ENCODE assay signal across 29 cellular contexts in the genomic region with DNA sequence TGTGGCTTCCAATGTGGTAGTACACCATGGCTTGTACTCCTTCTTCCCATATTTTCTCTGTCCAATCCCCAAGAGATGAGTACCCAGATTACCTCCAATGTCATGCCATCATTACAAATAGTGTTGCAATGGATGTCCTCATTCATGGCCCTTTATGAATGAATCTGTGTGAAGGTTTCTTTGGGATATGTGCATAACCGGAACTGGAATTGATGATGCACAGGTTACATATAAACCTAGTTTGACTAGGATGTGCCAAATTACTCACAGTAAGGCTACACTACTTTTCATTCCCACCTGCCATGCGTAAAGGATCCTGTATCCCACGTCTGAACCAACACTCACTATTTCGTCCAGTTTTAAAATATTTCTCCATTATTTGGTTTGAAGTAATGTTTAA.
"Had no signal": no experiment of that assay in that cellular context is flagged by ENCODE, and none has a peak within 500 bp of the region (broad histone marks: within the 10 kb centered on the region; RNA-seq: fewer than 3 reads in every experiment).

No MANE protein-coding gene starts in this region.

- H3K27me3 Mint-ChIP-seq: activated CD4-positive, alpha-beta memory T cell treated with anti-CD3 and anti-CD28 coated beads for 36 hours; activated CD4-positive, alpha-beta T cell treated with anti-CD3 and anti-CD28 coated beads for 36 hours; activated CD4-positive, alpha-beta T cell treated with anti-CD3 and anti-CD28 coated beads, Interleukin-2, amount 10 ng/mL, durations not matched to agents 24 days and 14 days; activated CD8-positive, alpha-beta memory T cell treated with anti-CD3 and anti-CD28 coated beads, Interleukin-2, amount 10 ng/mL, durations not matched to agents 7 days and 5 days; activated naive CD4-positive, alpha-beta T cell treated with anti-CD3 and anti-CD28 coated beads, Interleukin-2, amount 50 U/mL, for 24 hours; activated naive CD8-positive, alpha-beta T cell treated with anti-CD3 and anti-CD28 coated beads for 36 hours; activated naive CD8-positive, alpha-beta T cell treated with anti-CD3 and anti-CD28 coated beads, Interleukin-2, amount 50 U/mL, for 24 hours had no signal

- DNase-seq: activated CD4-positive, alpha-beta memory T cell treated with anti-CD3 and anti-CD28 coated beads for 36 hours; activated CD4-positive, alpha-beta T cell treated with anti-CD3 and anti-CD28 coated beads for 36 hours; activated CD4-positive, alpha-beta T cell treated with anti-CD3 and anti-CD28 coated beads, Interleukin-2, amount 10 ng/mL, durations not matched to agents 24 days and 14 days; activated CD4-positive, CD25-positive, alpha-beta regulatory T cell; activated CD4-positive, CD25-positive, alpha-beta regulatory T cell treated with anti-CD3 and anti-CD28 coated beads, Interleukin-2, amount 50 U/mL, for 72 hours; activated CD8-positive, alpha-beta memory T cell treated with anti-CD3 and anti-CD28 coated beads, Interleukin-2, amount 10 ng/mL, durations not matched to agents 7 days and 5 days; activated CD8-positive, alpha-beta memory T cell treated with anti-CD3 and anti-CD28 coated beads, Interleukin-2, amount 50 U/mL, for 4 hours; activated CD8-positive, alpha-beta T cell treated with anti-CD3 and anti-CD28 coated beads, Interleukin-2, amount 10 ng/mL, durations not matched to agents 7 days and 5 days; activated effector memory CD4-positive, alpha-beta T cell treated with anti-CD3 and anti-CD28 coated beads, Interleukin-2, amount 50 U/mL, for 16 hours; activated naive CD4-positive, alpha-beta T cell treated with anti-CD3 and anti-CD28 coated beads for 36 hours; activated naive CD8-positive, alpha-beta T cell treated with anti-CD3 and anti-CD28 coated beads for 36 hours; activated naive CD8-positive, alpha-beta T cell treated with anti-CD3 and anti-CD28 coated beads, Interleukin-2, amount 50 U/mL, for 24 hours; activated T-cell treated with anti-CD3 and anti-CD28 coated beads, Interleukin-2, amount 50 U/mL, for 1 hour; activated T-cell treated with anti-CD3 and anti-CD28 coated beads, Interleukin-2, amount 50 U/mL, for 48 hours; adrenal gland; amygdala; aorta; body of pancreas; central memory CD4-positive, alpha-beta T cell; cerebellar nuclear complex; colonic mucosa; effector CD8-positive, alpha-beta T cell; foreskin keratinocyte; gastrocnemius medialis; heart right ventricle had no signal

- H3K36me3 Mint-ChIP-seq: activated CD4-positive, alpha-beta memory T cell treated with anti-CD3 and anti-CD28 coated beads for 36 hours; activated naive CD4-positive, alpha-beta T cell treated with anti-CD3 and anti-CD28 coated beads, Interleukin-2, amount 50 U/mL, for 24 hours; activated naive CD8-positive, alpha-beta T cell treated with anti-CD3 and anti-CD28 coated beads for 36 hours had no signal

- H3K4me3 Mint-ChIP-seq: activated CD4-positive, alpha-beta memory T cell treated with anti-CD3 and anti-CD28 coated beads for 36 hours; activated CD4-positive, alpha-beta T cell treated with anti-CD3 and anti-CD28 coated beads for 36 hours; activated CD4-positive, alpha-beta T cell treated with anti-CD3 and anti-CD28 coated beads, Interleukin-2, amount 10 ng/mL, durations not matched to agents 24 days and 14 days; activated CD8-positive, alpha-beta memory T cell treated with anti-CD3 and anti-CD28 coated beads, Interleukin-2, amount 10 ng/mL, durations not matched to agents 7 days and 5 days; activated CD8-positive, alpha-beta T cell treated with anti-CD3 and anti-CD28 coated beads, Interleukin-2, amount 10 ng/mL, durations not matched to agents 7 days and 5 days; activated naive CD4-positive, alpha-beta T cell treated with anti-CD3 and anti-CD28 coated beads for 36 hours; activated naive CD4-positive, alpha-beta T cell treated with anti-CD3 and anti-CD28 coated beads, Interleukin-2, amount 50 U/mL, for 24 hours; activated naive CD8-positive, alpha-beta T cell treated with anti-CD3 and anti-CD28 coated beads for 36 hours; activated naive CD8-positive, alpha-beta T cell treated with anti-CD3 and anti-CD28 coated beads, Interleukin-2, amount 50 U/mL, for 24 hours; activated T-helper 1 cell treated with anti-CD3 and anti-CD28 coated beads, Interleukin-12 subunit alpha, Interleukin-12 subunit beta, Interleukin-2, Interleukin-4 antibody, amounts not matched to agents 30 ng/mL and 10 ng/mL and 1 ng/mL, durations not matched to agents 14 hours and 24 hours and 36 hours had no signal

- H3K9me3 Mint-ChIP-seq: activated CD4-positive, alpha-beta memory T cell treated with anti-CD3 and anti-CD28 coated beads for 36 hours; activated CD4-positive, alpha-beta T cell treated with anti-CD3 and anti-CD28 coated beads, Interleukin-2, amount 10 ng/mL, durations not matched to agents 24 days and 14 days; activated naive CD4-positive, alpha-beta T cell treated with anti-CD3 and anti-CD28 coated beads for 36 hours; activated naive CD8-positive, alpha-beta T cell treated with anti-CD3 and anti-CD28 coated beads for 36 hours; activated naive CD8-positive, alpha-beta T cell treated with anti-CD3 and anti-CD28 coated beads, Interleukin-2, amount 50 U/mL, for 24 hours; activated T-helper 1 cell treated with anti-CD3 and anti-CD28 coated beads, Interleukin-12 subunit alpha, Interleukin-12 subunit beta, Interleukin-2, Interleukin-4 antibody, amounts not matched to agents 30 ng/mL and 10 ng/mL and 1 ng/mL, durations not matched to agents 14 hours and 24 hours and 36 hours; activated T-helper 2 cell treated with anti-CD3 and anti-CD28 coated beads, Interferon-gamma antibody, Interleukin-2, Interleukin-4, amounts not matched to agents 10 μg/mL and 5 μg/mL and 100 μg/mL, durations not matched to agents 14 hours and 24 hours and 36 hours had no signal

- H3K27ac Mint-ChIP-seq: activated CD4-positive, alpha-beta memory T cell treated with anti-CD3 and anti-CD28 coated beads for 36 hours; activated CD4-positive, alpha-beta T cell treated with anti-CD3 and anti-CD28 coated beads for 36 hours; activated CD4-positive, alpha-beta T cell treated with anti-CD3 and anti-CD28 coated beads, Interleukin-2, amount 10 ng/mL, durations not matched to agents 24 days and 14 days; activated CD8-positive, alpha-beta memory T cell treated with anti-CD3 and anti-CD28 coated beads, Interleukin-2, amount 10 ng/mL, durations not matched to agents 7 days and 5 days; activated CD8-positive, alpha-beta T cell treated with anti-CD3 and anti-CD28 coated beads, Interleukin-2, amount 10 ng/mL, durations not matched to agents 7 days and 5 days; activated naive CD4-positive, alpha-beta T cell treated with anti-CD3 and anti-CD28 coated beads for 36 hours; activated naive CD4-positive, alpha-beta T cell treated with anti-CD3 and anti-CD28 coated beads, Interleukin-2, amount 50 U/mL, for 24 hours; activated naive CD8-positive, alpha-beta T cell treated with anti-CD3 and anti-CD28 coated beads for 36 hours; activated naive CD8-positive, alpha-beta T cell treated with anti-CD3 and anti-CD28 coated beads, Interleukin-2, amount 50 U/mL, for 24 hours; activated T-helper 1 cell treated with anti-CD3 and anti-CD28 coated beads, Interleukin-12 subunit alpha, Interleukin-12 subunit beta, Interleukin-2, Interleukin-4 antibody, amounts not matched to agents 30 ng/mL and 10 ng/mL and 1 ng/mL, durations not matched to agents 14 hours and 24 hours and 36 hours; activated T-helper 2 cell treated with anti-CD3 and anti-CD28 coated beads, Interferon-gamma antibody, Interleukin-2, Interleukin-4, amounts not matched to agents 10 μg/mL and 5 μg/mL and 100 μg/mL, durations not matched to agents 14 hours and 24 hours and 36 hours had no signal

- ATAC-seq: activated CD4-positive, alpha-beta T cell treated with anti-CD3 and anti-CD28 coated beads for 36 hours; activated CD8-positive, alpha-beta memory T cell treated with anti-CD3 and anti-CD28 coated beads, Interleukin-2, amount 10 ng/mL, durations not matched to agents 7 days and 5 days; activated CD8-positive, alpha-beta T cell treated with anti-CD3 and anti-CD28 coated beads, Interleukin-2, amount 10 ng/mL, durations not matched to agents 7 days and 5 days; activated naive CD8-positive, alpha-beta T cell treated with anti-CD3 and anti-CD28 coated beads, Interleukin-2, amount 50 U/mL, for 24 hours; body of pancreas; esophagus mucosa; foreskin keratinocyte; gastrocnemius medialis; heart right ventricle had no signal
